In genomic region chr2:224404766-224405165, GRCh38 we compare ENCODE assay signal across 21 cellular contexts. TPM values are rescaled to one million over a fixed set of nuclear protein-coding genes. Genes with fewer than 3 reads are reported as not detected.
"Had no signal": no experiment of that assay in that cellular context is flagged by ENCODE, and none has a peak within 500 bp of the region (broad histone marks: within the 10 kb centered on the region; RNA-seq: fewer than 3 reads in every experiment).

No MANE protein-coding gene starts in this region.

- H3K9me3 ChIP-seq: adrenal gland, colonic mucosa, MG63, SJSA1 had no signal

- H3K36me3 ChIP-seq: adrenal gland, colonic mucosa, MG63, SJSA1 had no signal

- H3K4me1 ChIP-seq: colonic mucosa had no signal

- DNase-seq: activated CD4-positive, alpha-beta T cell treated with anti-CD3 and anti-CD28 coated beads for 4 hours; activated CD8-positive, alpha-beta memory T cell treated with anti-CD3 and anti-CD28 coated beads, Interleukin-2, amount 50 U/mL, for 4 hours; activated CD8-positive, alpha-beta T cell treated with anti-CD3 and anti-CD28 coated beads for 36 hours; activated gamma-delta T cell treated with Interleukin-2 at 50 U/mL for 16 hours; activated naive CD4-positive, alpha-beta T cell treated with anti-CD3 and anti-CD28 coated beads, Interleukin-2, amount 50 U/mL, for 16 hours; activated naive CD8-positive, alpha-beta T cell treated with anti-CD3 and anti-CD28 coated beads, Interleukin-2, amount 10 ng/mL, durations not matched to agents 7 days and 5 days; activated T-cell treated with anti-CD3 and anti-CD28 coated beads, Interleukin-2, amount 50 U/mL, for 72 hours; adrenal gland; anterior cingulate cortex; cerebellar nuclear complex; colonic mucosa; MG63; NCI-H1105; NCI-H1436 treated with DMSO at 0.1 percent for 48 hours; NCI-H1930; NCI-H345; NCI-H526; NCI-H774; NK-92 treated with Interleukin-12 subunit alpha and Interleukin-12 subunit beta, amount 100 ng/mL, for 24 hours; SHP77 had no signal

- H3K4me3 ChIP-seq: adrenal gland, colonic mucosa, MG63, SJSA1 had no signal

- H3K27me3 ChIP-seq: adrenal gland, colonic mucosa, MG63, SJSA1 had no signal

- H3K27ac ChIP-seq: adrenal gland, colonic mucosa, SJSA1 had no signal

RNA-seq across cellular contexts. Expression of gene FAM124B, which starts 2.9 kb away (rescaled TPM):
- total RNA-seq: SJSA1 had no signal
